Comparison of ENCODE assay signal across 29 cellular contexts in genomic region chr14:101216725-101217463, GRCh38.
DNase-seq lines count a peak whose midpoint lies in the region; ATAC-seq, FAIRE-seq and TF ChIP-seq lines count a peak whose summit lies in the region.
"Had no signal": no experiment of that assay in that cellular context is flagged by ENCODE, and none has a peak within 500 bp of the region (broad histone marks: within the 10 kb centered on the region; RNA-seq: fewer than 3 reads in every experiment).

No MANE protein-coding gene starts in this region.

- intact Hi-C loops in cardiac septum (cut with DNase I) (no loop called here), Right ventricle myocardium superior (cut with DNase I) (no loop called here), kidney (cut with DNase I) (no loop called here)

- H3K27me3 Mint-ChIP-seq in type B pancreatic cell, result no peaks in the 10 kb centered on the region
- H3K27me3 Mint-ChIP-seq: activated CD4-positive, alpha-beta T cell treated with anti-CD3 and anti-CD28 coated beads, Interleukin-2, amount 10 ng/mL, durations not matched to agents 7 days and 5 days had no signal

- no peaks in the 10 kb centered on the region for H4K20me1 ChIP-seq in osteoblast (ENCODE audit: insufficient read depth, low read length)

- H3K4me2 ChIP-seq in osteoblast (ENCODE audit: insufficient read depth, low read length), result no peak overlapping the region
- H3K4me2 ChIP-seq: SK-N-SH had no signal

- no peaks in the 10 kb centered on the region for H3K36me3 ChIP-seq in kidney (ENCODE audit: control insufficient read depth in 1 of 2, insufficient read depth in 2 of 2, low read length in 2 of 2)
- H3K36me3 ChIP-seq in osteoblast (ENCODE audit: insufficient read depth, low read length), result no peaks in the 10 kb centered on the region
- H3K36me3 ChIP-seq: gastrocnemius medialis, HAP-1, stomach, thyroid gland had no signal

- no peak overlapping the region for H3K27ac ChIP-seq in kidney (ENCODE audit: low read depth in 2 of 2, low read length in 2 of 2)
- no peak overlapping the region for H3K27ac ChIP-seq in osteoblast (ENCODE audit: low read depth, low read length)
- H3K27ac ChIP-seq: dorsolateral prefrontal cortex, gastrocnemius medialis, stomach, thyroid gland had no signal

- no peak overlapping the region for H2AFZ ChIP-seq in osteoblast (ENCODE audit: low read length)

- H3K27me3 ChIP-seq in osteoblast (ENCODE audit: insufficient read depth, low read length), result no peaks in the 10 kb centered on the region
- H3K27me3 ChIP-seq: dorsolateral prefrontal cortex, gastrocnemius medialis, thyroid gland had no signal

- TF ChIP-seq CTCF in kidney (IDR thresholded peaks at IDR 0.05; ENCODE audit: borderline replicate concordance, extremely low read depth, insufficient read depth) (no peak), osteoblast (IDR thresholded peaks at IDR 0.05; ENCODE audit: extremely low read depth, low read depth, low read length) (no peak), type B pancreatic cell (conservative IDR thresholded peaks at IDR 0.05) (no peak)

- H3K4me1 Mint-ChIP-seq in type B pancreatic cell (ENCODE audit: unreplicated experiment), result peaks cover 13% of the 10 kb centered on the region
- H3K4me1 Mint-ChIP-seq: activated CD4-positive, alpha-beta T cell treated with anti-CD3 and anti-CD28 coated beads, Interleukin-2, amount 10 ng/mL, durations not matched to agents 7 days and 5 days; CD4-positive, alpha-beta memory T cell had no signal

- FAIRE-seq in kidney (lab: Jason Lieb, UNC), result no peak
- FAIRE-seq: GM12878 had no signal

- H3K4me3 ChIP-seq in kidney (ENCODE audit: low read length in 2 of 2) (no peak overlapping the region), osteoblast (ENCODE audit: insufficient read depth, low read length) (no peak overlapping the region)
- H3K4me3 ChIP-seq: dorsolateral prefrontal cortex, gastrocnemius medialis, GM12878, HAP-1, stomach, thyroid gland had no signal

- H3K4me3 Mint-ChIP-seq in type B pancreatic cell, result peak overlapping the region; percentile 33
- H3K4me3 Mint-ChIP-seq: activated CD4-positive, alpha-beta T cell treated with anti-CD3 and anti-CD28 coated beads, Interleukin-2, amount 10 ng/mL, durations not matched to agents 7 days and 5 days; activated naive CD4-positive, alpha-beta T cell treated with anti-CD3 and anti-CD28 coated beads for 36 hours; activated T-helper 1 cell treated with anti-CD3 and anti-CD28 coated beads, Interleukin-12 subunit alpha, Interleukin-12 subunit beta, Interleukin-2, Interleukin-4 antibody, amounts not matched to agents 30 ng/mL and 10 ng/mL and 1 ng/mL, durations not matched to agents 14 hours and 24 hours and 36 hours; CD4-positive, alpha-beta memory T cell; WTC11 had no signal

- H3K4me1 ChIP-seq in kidney (ENCODE audit: control insufficient read depth in 1 of 2, insufficient read depth in 1 of 2, low read depth in 1 of 2, low read length in 2 of 2) (no peaks in the 10 kb centered on the region), osteoblast (ENCODE audit: insufficient read depth, low read length) (no peaks in the 10 kb centered on the region)
- H3K4me1 ChIP-seq: gastrocnemius medialis, HAP-1, stomach, thyroid gland had no signal

- H3K9me3 Mint-ChIP-seq in type B pancreatic cell, result peaks cover 11% of the 10 kb centered on the region

- H3K9ac ChIP-seq in kidney (ENCODE audit: low read length in 2 of 2), result no peak overlapping the region
- H3K9ac ChIP-seq: SK-N-SH had no signal

- peak; percentile 36 for DNase-seq in cardiac septum (ENCODE audit: low spot score)
- no peak for DNase-seq in Right ventricle myocardium superior
- peak; percentile 15 for DNase-seq in kidney
- peak; percentile 73 for DNase-seq in osteoblast (ENCODE audit: insufficient read length, low spot score, missing footprints)
- DNase-seq in type B pancreatic cell (ENCODE audit: extremely low spot score, unreplicated experiment), result peak; percentile 43
- DNase-seq in NCI-H524 treated with DMSO at 0.1 percent for 48 hours (lab: John Stamatoyannopoulos, UW), result no peak
- DNase-seq in NCI-H748 treated with DMSO at 0.1 percent for 48 hours (lab: John Stamatoyannopoulos, UW), result no peak
- DNase-seq in NCI-H2081 treated with DMSO at 0.1 percent for 48 hours (lab: John Stamatoyannopoulos, UW), result no peak
- DNase-seq: activated CD4-positive, alpha-beta T cell treated with anti-CD3 and anti-CD28 coated beads, Interleukin-2, amount 10 ng/mL, durations not matched to agents 7 days and 5 days; activated naive CD4-positive, alpha-beta T cell treated with anti-CD3 and anti-CD28 coated beads for 36 hours; CD4-positive, alpha-beta memory T cell; central memory CD4-positive, alpha-beta T cell; gastrocnemius medialis; Karpas-422; mesendoderm; NCI-H1417; NCI-H2029; NCI-H2227 treated with DMSO at 0.1 percent for 48 hours; NCI-H526 treated with DMSO at 0.1 percent for 48 hours; occipital lobe; PC-3; SK-N-SH; stomach; thyroid gland had no signal

- no peak overlapping the region for H3K27ac Mint-ChIP-seq in type B pancreatic cell
- H3K27ac Mint-ChIP-seq: activated CD4-positive, alpha-beta T cell treated with anti-CD3 and anti-CD28 coated beads, Interleukin-2, amount 10 ng/mL, durations not matched to agents 7 days and 5 days; activated naive CD4-positive, alpha-beta T cell treated with anti-CD3 and anti-CD28 coated beads for 36 hours; activated T-helper 1 cell treated with anti-CD3 and anti-CD28 coated beads, Interleukin-12 subunit alpha, Interleukin-12 subunit beta, Interleukin-2, Interleukin-4 antibody, amounts not matched to agents 30 ng/mL and 10 ng/mL and 1 ng/mL, durations not matched to agents 14 hours and 24 hours and 36 hours; CD4-positive, alpha-beta memory T cell; WTC11 had no signal

- ATAC-seq in Right ventricle myocardium superior (ENCODE audit: poor library complexity), result no peak
- ATAC-seq: gastrocnemius medialis, GM12878, PC-3, WTC11 had no signal

- no peaks in the 10 kb centered on the region for H3K36me3 Mint-ChIP-seq in type B pancreatic cell
- H3K36me3 Mint-ChIP-seq: WTC11 had no signal

- peaks cover 2 to 3% of the 10 kb centered on the region in 2 donors for H3K9me3 ChIP-seq in kidney (ENCODE audit: control insufficient read depth in 1 of 2, low read length in 2 of 2)
- no peaks in the 10 kb centered on the region for H3K9me3 ChIP-seq in osteoblast (ENCODE audit: low read depth, low read length)
- H3K9me3 ChIP-seq: gastrocnemius medialis, SK-N-SH, thyroid gland had no signal

- H3K79me2 ChIP-seq in osteoblast (ENCODE audit: insufficient read depth, low read length), result no peaks in the 10 kb centered on the region

Comparison
In these comparisons a context has a peak if more than half of its experiments do, and no peak if none do; other contexts are left out.
1. DNase-seq: peak in cardiac septum (single experiment), kidney (single experiment), osteoblast (single experiment) and type B pancreatic cell (single experiment); none in Right ventricle myocardium superior (single experiment), NCI-H524 treated with DMSO at 0.1 percent for 48 hours (single experiment), NCI-H748 treated with DMSO at 0.1 percent for 48 hours (single experiment) and NCI-H2081 treated with DMSO at 0.1 percent for 48 hours (single experiment).